Comparison of ENCODE assay signal across 1 cellular context in genomic region chr16:86222965-86223551, GRCh38.
TF ChIP-seq lines count a peak whose summit lies in the region.

No MANE protein-coding gene starts in this region.

TF ChIP-seq in endothelial cell of umbilical vein, 7 proteins besides CTCF, POLR2A, EP300 and RAD21 (continued from another document):
- TF ChIP-seq FOS (IDR thresholded peaks at IDR 0.05; ENCODE audit: borderline replicate concordance, insufficient read depth, low read length): no peak
TF ChIP-seq in endothelial cell of umbilical vein: peak in this region for 0.
